Comparison of ENCODE assay signal across 1 cellular context in the genomic region with DNA sequence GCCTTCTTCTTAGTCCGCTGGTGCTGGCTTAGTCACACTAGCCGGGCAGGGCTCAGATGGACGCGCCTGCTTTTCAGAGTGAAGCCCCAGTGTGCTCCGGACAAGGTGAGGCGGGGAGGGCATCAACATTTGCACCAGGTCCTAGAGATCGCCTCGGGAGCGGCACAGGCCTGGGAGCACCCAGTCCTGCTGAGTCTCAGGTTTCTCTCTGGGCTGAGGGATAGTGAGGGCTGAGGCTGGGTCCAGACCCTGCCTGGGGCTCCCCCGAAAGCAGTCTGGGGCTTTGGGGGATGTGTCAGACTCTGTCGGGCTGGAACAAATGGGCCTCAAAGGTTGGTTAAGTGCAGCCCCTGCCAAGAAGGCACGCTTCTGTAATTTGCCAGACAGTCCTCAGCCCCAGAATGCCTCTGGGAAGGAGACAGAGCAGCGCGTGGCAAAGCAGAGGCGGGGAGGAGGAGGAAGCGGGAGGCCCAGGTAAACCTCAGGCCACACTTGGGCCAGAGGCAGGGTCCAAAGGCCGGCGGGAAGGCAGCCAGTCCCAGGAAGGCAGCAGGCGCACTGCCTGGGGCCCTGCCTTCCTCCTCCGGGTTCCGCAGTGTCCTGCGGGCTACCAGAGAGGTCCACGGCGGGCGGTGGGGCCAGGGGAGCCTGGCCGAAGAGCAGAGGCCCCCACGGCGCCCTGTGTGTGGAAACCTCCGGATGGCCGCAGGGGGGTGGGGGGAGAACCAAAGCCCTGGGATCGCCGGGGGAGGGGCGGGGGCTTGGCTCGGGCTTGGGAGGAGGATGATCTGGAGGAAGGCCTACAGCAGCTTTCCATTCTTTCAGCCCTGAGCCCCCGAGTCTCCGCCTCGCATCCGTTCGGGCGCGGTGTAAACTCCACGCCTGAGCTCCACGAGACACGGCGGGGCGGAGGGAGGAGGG.
A peak's percentile ranks its signal among the peaks of the same experiment; 100 is the strongest.
TF ChIP-seq lines count a peak whose summit lies in the region.

No MANE protein-coding gene starts in this region.

TF ChIP-seq in HepG2, 621 proteins besides CTCF, POLR2A, EP300 and RAD21 (continued from another document):
- TF ChIP-seq ZBTB4 (CRISPR knock-in tag; IDR thresholded peaks at IDR 0.05; ENCODE audit: borderline replicate concordance) (0 out of 2 replicates have a peak, but pooled peaks have one; percentile 49), CEBPG (CRISPR knock-in tag; IDR thresholded peaks at IDR 0.05) (0 out of 2 replicates have a peak, but pooled peaks have one; percentile 25), SOX13 (IDR thresholded peaks at IDR 0.05) (no peak), SOX13 (CRISPR knock-in tag; conservative IDR thresholded peaks at IDR 0.05 in 1 of 2, IDR thresholded peaks at IDR 0.05 in 1 of 2) (peak in 1 of 2 experiments; percentile 55; a peak in 1 of 4 replicates), FOXP1 (IDR thresholded peaks at IDR 0.05) (no peak), FOXP1 (CRISPR knock-in tag; IDR thresholded peaks at IDR 0.05) (peak; percentile 50; the same call in 1 of the 2 replicates), PAX8 (CRISPR knock-in tag; IDR thresholded peaks at IDR 0.05; ENCODE audit: borderline replicate concordance) (peak; percentile 46; the same call in 1 of the 2 replicates), STAG1 (CRISPR knock-in tag; IDR thresholded peaks at IDR 0.05) (peak; percentile 7; the same call in 1 of the 2 replicates), CBX2 (IDR thresholded peaks at IDR 0.05; ENCODE audit: low read depth, low read length) (no peak), CBX2 (CRISPR knock-in tag; IDR thresholded peaks at IDR 0.05; ENCODE audit: low read depth) (no peak), ATAD3A (CRISPR knock-in tag; IDR thresholded peaks at IDR 0.05) (no peak), ZNF547 (CRISPR knock-in tag; IDR thresholded peaks at IDR 0.05) (peak; percentile 38; the same call in 1 of the 2 replicates), ZNF451 (CRISPR knock-in tag; IDR thresholded peaks at IDR 0.05) (peak; percentile 66; the same call in 1 of the 2 replicates), DMAP1 (CRISPR knock-in tag; IDR thresholded peaks at IDR 0.05) (peak; percentile 72), ARHGAP35 (CRISPR knock-in tag; IDR thresholded peaks at IDR 0.05; ENCODE audit: borderline replicate concordance) (no peak), HES4 (CRISPR knock-in tag; IDR thresholded peaks at IDR 0.05; ENCODE audit: borderline replicate concordance) (no peak), ZNF780A (CRISPR knock-in tag; IDR thresholded peaks at IDR 0.05) (0 out of 2 replicates have a peak, but pooled peaks have one; percentile 41), ZNF343 (CRISPR knock-in tag; IDR thresholded peaks at IDR 0.05) (no peak), DNMT1 (CRISPR knock-in tag; IDR thresholded peaks at IDR 0.05) (0 out of 2 replicates have a peak, but pooled peaks have one; percentile 25), PLSCR1 (CRISPR knock-in tag; IDR thresholded peaks at IDR 0.05; ENCODE audit: borderline replicate concordance) (0 out of 2 replicates have a peak, but pooled peaks have one; percentile 69), ZC3H13 (CRISPR knock-in tag; IDR thresholded peaks at IDR 0.05) (peak; percentile 21; the same call in 1 of the 2 replicates), RFX1 (IDR thresholded peaks at IDR 0.05) (no peak), RBAK (CRISPR knock-in tag; IDR thresholded peaks at IDR 0.05) (no peak), XBP1 (CRISPR knock-in tag; IDR thresholded peaks at IDR 0.05) (no peak), ZNF296 (CRISPR knock-in tag; conservative IDR thresholded peaks at IDR 0.05) (peak; percentile 58; the same call in 1 of the 2 replicates), SIX1 (CRISPR knock-in tag; IDR thresholded peaks at IDR 0.05; ENCODE audit: borderline replicate concordance) (0 out of 2 replicates have a peak, but pooled peaks have one; percentile 14), ZNF879 (CRISPR knock-in tag; IDR thresholded peaks at IDR 0.05) (peak; percentile 12; the same call in 1 of the 2 replicates), FLYWCH1 (CRISPR knock-in tag; IDR thresholded peaks at IDR 0.05) (no peak), SMAD1 (CRISPR knock-in tag; IDR thresholded peaks at IDR 0.05; ENCODE audit: borderline replicate concordance, low read depth) (no peak), FOXO4 (CRISPR knock-in tag; conservative IDR thresholded peaks at IDR 0.05) (no peak), POLR2G (IDR thresholded peaks at IDR 0.05; ENCODE audit: low read depth, low read length) (peak; percentile 76), HMG20A (CRISPR knock-in tag; IDR thresholded peaks at IDR 0.05; ENCODE audit: borderline replicate concordance) (peak; percentile 35; the same call in 1 of the 2 replicates), ZNF12 (CRISPR knock-in tag; IDR thresholded peaks at IDR 0.05) (0 out of 2 replicates have a peak, but pooled peaks have one; percentile 59), KLF16 (CRISPR knock-in tag; IDR thresholded peaks at IDR 0.05) (peak in 1 of 2 experiments; percentile 74; a peak in 1 of 4 replicates), NR2F6 (IDR thresholded peaks at IDR 0.05) (peak; percentile 42; the same call in 1 of the 2 replicates), NR2F6 (CRISPR knock-in tag; IDR thresholded peaks at IDR 0.05) (peak; percentile 56; the same call in 1 of the 2 replicates), ERF (CRISPR knock-in tag; IDR thresholded peaks at IDR 0.05) (peak; percentile 86), ZNF362 (CRISPR knock-in tag; IDR thresholded peaks at IDR 0.05; ENCODE audit: borderline replicate concordance) (peak; percentile 43; the same call in 1 of the 2 replicates), RXRB (CRISPR knock-in tag; IDR thresholded peaks at IDR 0.05; ENCODE audit: borderline replicate concordance) (peak; percentile 52; the same call in 1 of the 2 replicates)
- TF ChIP-seq, protein P1, sequence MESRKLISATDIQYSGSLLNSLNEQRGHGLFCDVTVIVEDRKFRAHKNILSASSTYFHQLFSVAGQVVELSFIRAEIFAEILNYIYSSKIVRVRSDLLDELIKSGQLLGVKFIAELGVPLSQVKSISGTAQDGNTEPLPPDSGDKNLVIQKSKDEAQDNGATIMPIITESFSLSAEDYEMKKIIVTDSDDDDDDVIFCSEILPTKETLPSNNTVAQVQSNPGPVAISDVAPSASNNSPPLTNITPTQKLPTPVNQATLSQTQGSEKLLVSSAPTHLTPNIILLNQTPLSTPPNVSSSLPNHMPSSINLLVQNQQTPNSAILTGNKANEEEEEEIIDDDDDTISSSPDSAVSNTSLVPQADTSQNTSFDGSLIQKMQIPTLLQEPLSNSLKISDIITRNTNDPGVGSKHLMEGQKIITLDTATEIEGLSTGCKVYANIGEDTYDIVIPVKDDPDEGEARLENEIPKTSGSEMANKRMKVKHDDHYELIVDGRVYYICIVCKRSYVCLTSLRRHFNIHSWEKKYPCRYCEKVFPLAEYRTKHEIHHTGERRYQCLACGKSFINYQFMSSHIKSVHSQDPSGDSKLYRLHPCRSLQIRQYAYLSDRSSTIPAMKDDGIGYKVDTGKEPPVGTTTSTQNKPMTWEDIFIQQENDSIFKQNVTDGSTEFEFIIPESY (CRISPR knock-in tag; IDR thresholded peaks at IDR 0.05), result no peak; the same call in 1 of the 2 replicates
- TF ChIP-seq, protein P2, sequence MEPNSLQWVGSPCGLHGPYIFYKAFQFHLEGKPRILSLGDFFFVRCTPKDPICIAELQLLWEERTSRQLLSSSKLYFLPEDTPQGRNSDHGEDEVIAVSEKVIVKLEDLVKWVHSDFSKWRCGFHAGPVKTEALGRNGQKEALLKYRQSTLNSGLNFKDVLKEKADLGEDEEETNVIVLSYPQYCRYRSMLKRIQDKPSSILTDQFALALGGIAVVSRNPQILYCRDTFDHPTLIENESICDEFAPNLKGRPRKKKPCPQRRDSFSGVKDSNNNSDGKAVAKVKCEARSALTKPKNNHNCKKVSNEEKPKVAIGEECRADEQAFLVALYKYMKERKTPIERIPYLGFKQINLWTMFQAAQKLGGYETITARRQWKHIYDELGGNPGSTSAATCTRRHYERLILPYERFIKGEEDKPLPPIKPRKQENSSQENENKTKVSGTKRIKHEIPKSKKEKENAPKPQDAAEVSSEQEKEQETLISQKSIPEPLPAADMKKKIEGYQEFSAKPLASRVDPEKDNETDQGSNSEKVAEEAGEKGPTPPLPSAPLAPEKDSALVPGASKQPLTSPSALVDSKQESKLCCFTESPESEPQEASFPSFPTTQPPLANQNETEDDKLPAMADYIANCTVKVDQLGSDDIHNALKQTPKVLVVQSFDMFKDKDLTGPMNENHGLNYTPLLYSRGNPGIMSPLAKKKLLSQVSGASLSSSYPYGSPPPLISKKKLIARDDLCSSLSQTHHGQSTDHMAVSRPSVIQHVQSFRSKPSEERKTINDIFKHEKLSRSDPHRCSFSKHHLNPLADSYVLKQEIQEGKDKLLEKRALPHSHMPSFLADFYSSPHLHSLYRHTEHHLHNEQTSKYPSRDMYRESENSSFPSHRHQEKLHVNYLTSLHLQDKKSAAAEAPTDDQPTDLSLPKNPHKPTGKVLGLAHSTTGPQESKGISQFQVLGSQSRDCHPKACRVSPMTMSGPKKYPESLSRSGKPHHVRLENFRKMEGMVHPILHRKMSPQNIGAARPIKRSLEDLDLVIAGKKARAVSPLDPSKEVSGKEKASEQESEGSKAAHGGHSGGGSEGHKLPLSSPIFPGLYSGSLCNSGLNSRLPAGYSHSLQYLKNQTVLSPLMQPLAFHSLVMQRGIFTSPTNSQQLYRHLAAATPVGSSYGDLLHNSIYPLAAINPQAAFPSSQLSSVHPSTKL (CRISPR knock-in tag; IDR thresholded peaks at IDR 0.05), result peak; percentile 76
TF ChIP-seq in HepG2: peak in this region for 188.
